8 cellular contexts compared by ENCODE assay signal in the genomic region with DNA sequence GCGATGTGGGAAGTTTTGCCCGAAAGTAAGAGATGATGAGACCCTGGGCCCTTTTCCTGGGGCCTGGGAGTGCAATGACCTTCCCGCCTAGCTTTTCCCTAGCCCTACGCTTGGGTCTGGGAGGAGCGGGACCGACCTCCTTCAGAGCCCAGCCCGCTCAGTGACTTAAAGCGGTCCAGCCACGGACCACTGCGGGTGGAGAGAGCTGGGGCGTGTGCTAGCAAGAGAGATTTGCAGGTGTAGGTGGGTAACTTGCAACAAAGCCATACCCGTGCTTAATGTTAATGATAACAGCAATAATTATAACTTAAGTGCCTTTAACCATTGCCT.
A peak's percentile ranks its signal among the peaks of the same experiment; 100 is the strongest.
DNase-seq lines count a peak whose midpoint lies in the region; ATAC-seq and TF ChIP-seq lines count a peak whose summit lies in the region.

No MANE protein-coding gene starts in this region.

- ATAC-seq in GM21367 (IDR thresholded peaks at IDR 0.05; ENCODE audit: unreplicated experiment) (peak; percentile 32), HG03571 (IDR thresholded peaks at IDR 0.05; ENCODE audit: unreplicated experiment) (peak; percentile 23)

- H3K4me1 ChIP-seq in BLaER1 treated with 17β-estradiol and CSF1 and Interleukin-3, amounts not matched to agents 10 nM and 100 nM, result peaks cover 4 to 15% (median 8%) of the 10 kb centered on the region in 10 experiments; a peak in 16 of 20 replicates
- peaks cover 6% of the 10 kb centered on the region for H3K4me1 ChIP-seq in mucosa of stomach (ENCODE audit: control insufficient read depth, insufficient read depth, low read length)

- TF ChIP-seq CTCF in choroid plexus epithelial cell (conservative IDR thresholded peaks at IDR 0.05; ENCODE audit: low read depth, low read length), result no peak
- TF ChIP-seq CTCF in GM10266 (IDR thresholded peaks at IDR 0.05; ENCODE audit: control insufficient read depth, insufficient read depth, low read depth, missing control alignments), result no peak

- H3K4me2 ChIP-seq in BLaER1 treated with 17β-estradiol and CSF1 and Interleukin-3, amounts not matched to agents 10 nM and 100 nM, result peak overlapping the region; percentile 93 to 100 (median 98)

- H4K20me1 ChIP-seq in BLaER1 treated with 17β-estradiol and CSF1 and Interleukin-3, amounts not matched to agents 10 nM and 100 nM, result no peaks in the 10 kb centered on the region

- H3K27me3 ChIP-seq in BLaER1 treated with 17β-estradiol and CSF1 and Interleukin-3, amounts not matched to agents 10 nM and 100 nM, result peaks cover 0 to 16% (median 6%) of the 10 kb centered on the region in 11 experiments; a peak in 11 of 22 replicates
- no peaks in the 10 kb centered on the region for H3K27me3 ChIP-seq in mucosa of stomach (ENCODE audit: control insufficient read depth, insufficient read depth, low read length)

- H3K9ac ChIP-seq in BLaER1 treated with 17β-estradiol and CSF1 and Interleukin-3, amounts not matched to agents 10 nM and 100 nM, result peak overlapping the region in 10 of 11 experiments; percentile 59 to 81 (median 72); a peak in 20 of 22 replicates
- peak overlapping the region; percentile 72 for H3K9ac ChIP-seq in mucosa of stomach (ENCODE audit: low read length)

- no peak overlapping the region for H3K27ac ChIP-seq in BLaER1 treated with 17β-estradiol and CSF1 and Interleukin-3, amounts not matched to agents 10 nM and 100 nM

- DNase-seq in choroid plexus epithelial cell (ENCODE audit: low read depth) (no peak), T-helper 9 cell (no peak), HUDEP-2 (lab: John Stamatoyannopoulos, UW; ENCODE audit: unreplicated experiment in 76 of 76) (no peak), GM10266 (ENCODE audit: extremely low spot score) (no peak)

- H3K9me3 ChIP-seq in BLaER1 treated with 17β-estradiol and CSF1 and Interleukin-3, amounts not matched to agents 10 nM and 100 nM (replicated peaks in 1 of 11), result no peaks in the 10 kb centered on the region
- H3K9me3 ChIP-seq in mucosa of stomach (ENCODE audit: control insufficient read depth, low read length), result no peaks in the 10 kb centered on the region

- peak overlapping the region; percentile 74 to 85 (median 78) for H3K4me3 ChIP-seq in BLaER1 treated with 17β-estradiol and CSF1 and Interleukin-3, amounts not matched to agents 10 nM and 100 nM
- H3K4me3 ChIP-seq in choroid plexus epithelial cell (ENCODE audit: low read depth, low read length) (peak overlapping the region; percentile 85), mucosa of stomach (ENCODE audit: low read length) (peak overlapping the region; percentile 32)

- H3K36me3 ChIP-seq in BLaER1 treated with 17β-estradiol and CSF1 and Interleukin-3, amounts not matched to agents 10 nM and 100 nM, result no peaks in the 10 kb centered on the region
- no peaks in the 10 kb centered on the region for H3K36me3 ChIP-seq in mucosa of stomach (ENCODE audit: control insufficient read depth, insufficient read depth, low read length)

Comparison
In these comparisons a context has a peak if more than half of its experiments do, and no peak if none do; other contexts are left out.
1. H3K4me3 ChIP-seq: peak in every context shown above with its lines; median percentile 85 in choroid plexus epithelial cell; 78 in BLaER1 treated with 17β-estradiol and CSF1 and Interleukin-3, amounts not matched to agents 10 nM and 100 nM; 32 in mucosa of stomach.